ENCODE assay signal across 20 cellular contexts in genomic region chr1:11069233-11069950, GRCh38. TPM values are rescaled to one million over a fixed set of nuclear protein-coding genes. Genes with fewer than 3 reads are reported as not detected.
DNase-seq lines count a peak whose midpoint lies in the region; ATAC-seq and TF ChIP-seq lines count a peak whose summit lies in the region.
"Had no signal": no experiment of that assay in that cellular context is flagged by ENCODE, and none has a peak within 500 bp of the region (broad histone marks: within the 10 kb centered on the region; RNA-seq: fewer than 3 reads in every experiment).

No MANE protein-coding gene starts in this region.

- peaks cover 54% of the 10 kb centered on the region for H3K36me3 Mint-ChIP-seq in endothelial cell (ENCODE audit: low read depth, unreplicated experiment)
- H3K36me3 Mint-ChIP-seq in stimulated activated effector memory CD8-positive, alpha-beta T cell treated with anti-CD3 and anti-CD28 coated beads, Interleukin-12 subunit alpha, Interleukin-12 subunit beta, amount 100 ng/mL, for 72 hours = peaks cover 100% of the 10 kb centered on the region
- H3K36me3 Mint-ChIP-seq in activated T-cell treated with anti-CD3 and anti-CD28 coated beads, Interleukin-2, amount 50 U/mL, for 4 hours (ENCODE audit: insufficient read depth) = peaks cover 51% of the 10 kb centered on the region

- TF ChIP-seq POLR2A in Peyer's patch (IDR thresholded peaks at IDR 0.05) = no peak
- TF ChIP-seq POLR2A in esophagus squamous epithelium (IDR thresholded peaks at IDR 0.05) = no peak

- H3K27me3 Mint-ChIP-seq in endothelial cell (ENCODE audit: unreplicated experiment) = peaks cover 1% of the 10 kb centered on the region
- H3K27me3 Mint-ChIP-seq in activated T-cell treated with anti-CD3 and anti-CD28 coated beads, Interleukin-2, amount 50 U/mL, for 4 hours (ENCODE audit: low read depth) = no peaks in the 10 kb centered on the region
- H3K27me3 Mint-ChIP-seq: activated CD4-positive, alpha-beta memory T cell treated with anti-CD3 and anti-CD28 coated beads, Interleukin-2, amount 10 ng/mL, durations not matched to agents 7 days and 5 days; activated naive CD4-positive, alpha-beta T cell treated with anti-CD3 and anti-CD28 coated beads, Interleukin-2, amount 50 U/mL, for 24 hours; effector memory CD8-positive, alpha-beta T cell had no signal

- H3K27ac Mint-ChIP-seq in endothelial cell (ENCODE audit: unreplicated experiment) = no peak overlapping the region
- peak overlapping the region; percentile 58 for H3K27ac Mint-ChIP-seq in stimulated activated effector memory CD8-positive, alpha-beta T cell treated with anti-CD3 and anti-CD28 coated beads, Interleukin-12 subunit alpha, Interleukin-12 subunit beta, amount 100 ng/mL, for 72 hours
- H3K27ac Mint-ChIP-seq: activated CD4-positive, alpha-beta memory T cell treated with anti-CD3 and anti-CD28 coated beads, Interleukin-2, amount 10 ng/mL, durations not matched to agents 7 days and 5 days had no signal

- H3K9me3 Mint-ChIP-seq in endothelial cell (ENCODE audit: unreplicated experiment) = no peaks in the 10 kb centered on the region
- no peaks in the 10 kb centered on the region for H3K9me3 Mint-ChIP-seq in stimulated activated effector memory CD8-positive, alpha-beta T cell treated with anti-CD3 and anti-CD28 coated beads, Interleukin-12 subunit alpha, Interleukin-12 subunit beta, amount 100 ng/mL, for 72 hours
- no peaks in the 10 kb centered on the region for H3K9me3 Mint-ChIP-seq in activated T-cell treated with anti-CD3 and anti-CD28 coated beads, Interleukin-2, amount 50 U/mL, for 4 hours
- H3K9me3 Mint-ChIP-seq: activated CD4-positive, alpha-beta memory T cell treated with anti-CD3 and anti-CD28 coated beads, Interleukin-2, amount 10 ng/mL, durations not matched to agents 7 days and 5 days; activated naive CD4-positive, alpha-beta T cell treated with anti-CD3 and anti-CD28 coated beads, Interleukin-2, amount 50 U/mL, for 24 hours; effector memory CD8-positive, alpha-beta T cell had no signal

- H3K4me3 ChIP-seq in HL-60 (replicated peaks; ENCODE audit: insufficient read depth, low read length) (no peak overlapping the region), Peyer's patch (no peak overlapping the region), left ventricle myocardium inferior (no peak overlapping the region), esophagus squamous epithelium (no peak overlapping the region)
- H3K4me3 ChIP-seq: left lung, psoas muscle, tibial artery had no signal

- peak overlapping the region; percentile 57 for H3K4me3 Mint-ChIP-seq in endothelial cell (ENCODE audit: unreplicated experiment)
- no peak overlapping the region for H3K4me3 Mint-ChIP-seq in stimulated activated effector memory CD8-positive, alpha-beta T cell treated with anti-CD3 and anti-CD28 coated beads, Interleukin-12 subunit alpha, Interleukin-12 subunit beta, amount 100 ng/mL, for 72 hours
- H3K4me3 Mint-ChIP-seq in activated T-cell treated with anti-CD3 and anti-CD28 coated beads, Interleukin-2, amount 50 U/mL, for 4 hours = no peak overlapping the region
- H3K4me3 Mint-ChIP-seq: activated CD4-positive, alpha-beta memory T cell treated with anti-CD3 and anti-CD28 coated beads, Interleukin-2, amount 10 ng/mL, durations not matched to agents 7 days and 5 days; activated naive CD4-positive, alpha-beta T cell treated with anti-CD3 and anti-CD28 coated beads, Interleukin-2, amount 50 U/mL, for 24 hours; effector memory CD8-positive, alpha-beta T cell had no signal

- H3K4me1 ChIP-seq in Peyer's patch = no peaks in the 10 kb centered on the region
- H3K4me1 ChIP-seq in left ventricle myocardium inferior = no peaks in the 10 kb centered on the region
- peaks cover 0 to 17% (median 0%) of the 10 kb centered on the region in 3 donors for H3K4me1 ChIP-seq in esophagus squamous epithelium
- H3K4me1 ChIP-seq: left lung, psoas muscle, tibial artery had no signal

- H3K9me3 ChIP-seq in Peyer's patch (no peaks in the 10 kb centered on the region), left ventricle myocardium inferior (replicated peaks) (peaks cover 5% of the 10 kb centered on the region), esophagus squamous epithelium (no peaks in the 10 kb centered on the region)
- H3K9me3 ChIP-seq: left lung, psoas muscle, tibial artery had no signal

- TF ChIP-seq CTCF in HL-60 (IDR thresholded peaks at IDR 0.05; ENCODE audit: insufficient read depth, low read length) (no peak), Peyer's patch (IDR thresholded peaks at IDR 0.05) (no peak), endothelial cell (IDR thresholded peaks at IDR 0.05; ENCODE audit: unreplicated experiment) (no peak), left ventricle myocardium inferior (IDR thresholded peaks at IDR 0.05; ENCODE audit: borderline replicate concordance) (no peak), esophagus squamous epithelium (IDR thresholded peaks at IDR 0.05) (no peak)

- DNase-seq in HL-60 (ENCODE audit: low read depth in 1 of 2, low spot score in 1 of 2) (peak in 1 of 2 experiments; percentile 68), Peyer's patch (peak in 2 of 3 donors; percentile 13 to 27), endothelial cell (ENCODE audit: low spot score) (no peak), left ventricle myocardium inferior (no peak), cerebellar nuclear complex (lab: John Stamatoyannopoulos, UW) (no peak), esophagus squamous epithelium (lab: John Stamatoyannopoulos, UW) (no peak)
- DNase-seq in stimulated activated effector memory CD8-positive, alpha-beta T cell treated with anti-CD3 and anti-CD28 coated beads, Interleukin-12 subunit alpha, Interleukin-12 subunit beta, amount 100 ng/mL, for 72 hours (ENCODE audit: low spot score in 2 of 2) = no peak
- DNase-seq in activated T-cell treated with anti-CD3 and anti-CD28 coated beads, Interleukin-2, amount 50 U/mL, for 4 hours = no peak
- DNase-seq: activated CD4-positive, alpha-beta memory T cell treated with anti-CD3 and anti-CD28 coated beads, Interleukin-2, amount 10 ng/mL, durations not matched to agents 7 days and 5 days; DMS79 treated with DMSO at 0.1 percent for 48 hours; effector memory CD8-positive, alpha-beta T cell; left lung; NCI-H1436; NCI-H345; SHP77 had no signal

- H3K27ac ChIP-seq in HL-60 (replicated peaks) = peak overlapping the region; percentile 77
- H3K27ac ChIP-seq in Peyer's patch = no peak overlapping the region
- H3K27ac ChIP-seq in left ventricle myocardium inferior (replicated peaks) = no peak overlapping the region
- H3K27ac ChIP-seq in esophagus squamous epithelium = no peak overlapping the region
- H3K27ac ChIP-seq: C4-2B, left lung, psoas muscle, tibial artery had no signal

- 82 to 93% methylated on average over 8 to 11 of the region's 12 CpGs for whole genome bisulfite sequencing in esophagus squamous epithelium, 2 donors

- H3K27me3 ChIP-seq in HL-60 (ENCODE audit: insufficient read depth, poor library complexity, severe bottlenecking) = no peaks in the 10 kb centered on the region
- no peaks in the 10 kb centered on the region for H3K27me3 ChIP-seq in Peyer's patch
- H3K27me3 ChIP-seq in left ventricle myocardium inferior (ENCODE audit: low read depth) = no peaks in the 10 kb centered on the region
- no peaks in the 10 kb centered on the region for H3K27me3 ChIP-seq in esophagus squamous epithelium
- H3K27me3 ChIP-seq: left lung, tibial artery had no signal

- no peak for ATAC-seq in stimulated activated effector memory CD8-positive, alpha-beta T cell treated with anti-CD3 and anti-CD28 coated beads, Interleukin-12 subunit alpha, Interleukin-12 subunit beta, amount 100 ng/mL, for 72 hours
- ATAC-seq in activated T-cell treated with anti-CD3 and anti-CD28 coated beads, Interleukin-2, amount 50 U/mL, for 4 hours = no peak
- ATAC-seq: effector memory CD8-positive, alpha-beta T cell; left lung; psoas muscle had no signal

- intact Hi-C loops in left ventricle myocardium inferior (cut with micrococcal nuclease) (no loop called here), esophagus squamous epithelium (cut with DNase I) (no loop called here)

- H3K36me3 ChIP-seq in Peyer's patch (peaks cover 0 to 90% (median 0%) of the 10 kb centered on the region in 3 donors), left ventricle myocardium inferior (peaks cover 94% of the 10 kb centered on the region), esophagus squamous epithelium (peaks cover 38 to 100% (median 70%) of the 10 kb centered on the region in 3 donors)

- H3K4me1 Mint-ChIP-seq in endothelial cell (ENCODE audit: unreplicated experiment) = no peaks in the 10 kb centered on the region
- H3K4me1 Mint-ChIP-seq in stimulated activated effector memory CD8-positive, alpha-beta T cell treated with anti-CD3 and anti-CD28 coated beads, Interleukin-12 subunit alpha, Interleukin-12 subunit beta, amount 100 ng/mL, for 72 hours = peaks cover 17% of the 10 kb centered on the region
- H3K4me1 Mint-ChIP-seq in activated T-cell treated with anti-CD3 and anti-CD28 coated beads, Interleukin-2, amount 50 U/mL, for 4 hours (ENCODE audit: low read depth) = no peaks in the 10 kb centered on the region
- H3K4me1 Mint-ChIP-seq: activated naive CD4-positive, alpha-beta T cell treated with anti-CD3 and anti-CD28 coated beads, Interleukin-2, amount 50 U/mL, for 24 hours had no signal

RNA-seq across cellular contexts. Expression of gene SRM, which starts 9.6 kb away (rescaled TPM):
- total RNA-seq in Peyer's patch (10 to 100 TPM in 3 of 4 donors, 1 to 10 TPM in 1; 9.3 to 38.6 (median 19.8) TPM), endothelial cell (ENCODE audit: unreplicated experiment) (51.0 TPM), left ventricle myocardium inferior (53.9 TPM), esophagus squamous epithelium (10 to 100 TPM; 21.7 to 79.8 (median 40.6) TPM)
- total RNA-seq in activated T-cell treated with anti-CD3 and anti-CD28 coated beads, Interleukin-2, amount 50 U/mL, for 4 hours = 100 to 1,000 TPM; 622 to 706 (median 667) TPM

RNA-seq across cellular contexts. Expression of gene MASP2, which starts 22.4 kb away (rescaled TPM):
- not detected for total RNA-seq in Peyer's patch
- total RNA-seq in endothelial cell (ENCODE audit: unreplicated experiment) = not detected
- total RNA-seq in left ventricle myocardium inferior = not detected
- 1 to 10 TPM in 1 of 3 donors, under 1 TPM in 2; 0.48 to 1.0 (median 0.50) TPM for total RNA-seq in activated T-cell treated with anti-CD3 and anti-CD28 coated beads, Interleukin-2, amount 50 U/mL, for 4 hours
- under 1 TPM in 1 of 4 donors, not detected in 3; 0.19 TPM for total RNA-seq in esophagus squamous epithelium
- total RNA-seq: activated CD4-positive, alpha-beta memory T cell treated with anti-CD3 and anti-CD28 coated beads, Interleukin-2, amount 10 ng/mL, durations not matched to agents 7 days and 5 days; left lung; LHCN-M2; psoas muscle had no signal

RNA-seq across cellular contexts. Expression of gene EXOSC10, which starts 30.3 kb away (rescaled TPM):
- total RNA-seq in Peyer's patch (100 to 1,000 TPM in 1 of 4 donors, 10 to 100 TPM in 3; 55.0 to 152 (median 71.7) TPM), endothelial cell (ENCODE audit: unreplicated experiment) (80.6 TPM), left ventricle myocardium inferior (17.1 TPM), esophagus squamous epithelium (10 to 100 TPM; 32.0 to 62.4 (median 40.8) TPM)
- 10 to 100 TPM; 82.8 to 86.6 (median 85.1) TPM for total RNA-seq in activated T-cell treated with anti-CD3 and anti-CD28 coated beads, Interleukin-2, amount 50 U/mL, for 4 hours

RNA-seq across cellular contexts. Expression of gene TARDBP, which starts 56.9 kb away (rescaled TPM):
- total RNA-seq in Peyer's patch (100 to 1,000 TPM; 141 to 313 (median 167) TPM), endothelial cell (ENCODE audit: unreplicated experiment) (161 TPM), left ventricle myocardium inferior (95.5 TPM), esophagus squamous epithelium (100 to 1,000 TPM in 2 of 4 donors, 10 to 100 TPM in 2; 51.2 to 110 (median 96.6) TPM)
- 100 to 1,000 TPM; 196 to 208 (median 201) TPM for total RNA-seq in activated T-cell treated with anti-CD3 and anti-CD28 coated beads, Interleukin-2, amount 50 U/mL, for 4 hours

Comparison
In these comparisons a context has a peak if more than half of its experiments do, and no peak if none do; other contexts are left out.
1. DNase-seq: peak in Peyer's patch (2 of 3); none in endothelial cell (single experiment), stimulated activated effector memory CD8-positive, alpha-beta T cell treated with anti-CD3 and anti-CD28 coated beads, Interleukin-12 subunit alpha, Interleukin-12 subunit beta, amount 100 ng/mL, for 72 hours (0 of 2), left ventricle myocardium inferior (single experiment), cerebellar nuclear complex (0 of 2), activated T-cell treated with anti-CD3 and anti-CD28 coated beads, Interleukin-2, amount 50 U/mL, for 4 hours (single experiment) and esophagus squamous epithelium (single experiment).
2. RNA of gene SRM, which starts 9.6 kb away (total RNA-seq): 622 to 706 TPM in activated T-cell treated with anti-CD3 and anti-CD28 coated beads, Interleukin-2, amount 50 U/mL, for 4 hours; 53.9 TPM in left ventricle myocardium inferior (single experiment), 51.0 TPM in endothelial cell (single experiment), 21.7 to 79.8 TPM in esophagus squamous epithelium and 9.3 to 38.6 TPM in Peyer's patch; every median in the first group is over 4 times any median in the second.